Comparison of ENCODE assay signal across 17 cellular contexts in the genomic region with DNA sequence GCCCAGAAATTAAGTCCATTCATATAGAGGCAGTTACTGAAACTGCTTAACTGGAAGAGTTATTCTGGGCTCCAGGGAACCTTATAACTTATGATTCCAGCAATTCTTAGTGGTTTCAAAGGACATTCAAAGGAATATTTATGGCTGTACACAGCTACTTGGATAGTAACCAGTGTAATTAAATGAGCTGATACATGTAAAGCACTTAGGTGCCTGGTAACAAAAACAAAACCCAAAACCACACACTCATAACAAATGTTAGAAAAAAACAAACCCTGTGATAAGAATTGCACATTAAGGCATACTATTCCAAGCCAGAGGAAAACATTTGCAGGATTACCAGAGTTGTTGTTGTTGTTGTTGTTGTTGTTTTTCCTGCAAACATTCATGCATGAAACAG. TPM values are rescaled to one million over a fixed set of nuclear protein-coding genes. Genes with fewer than 3 reads are reported as not detected.
A peak's percentile ranks its signal among the peaks of the same experiment; 100 is the strongest.
DNase-seq lines count a peak whose midpoint lies in the region; ATAC-seq and TF ChIP-seq lines count a peak whose summit lies in the region.
"Had no signal": no experiment of that assay in that cellular context is flagged by ENCODE, and none has a peak within 500 bp of the region (broad histone marks: within the 10 kb centered on the region; RNA-seq: fewer than 3 reads in every experiment).

No MANE protein-coding gene starts in this region.

- ATAC-seq in activated T-cell treated with anti-CD3 and anti-CD28 coated beads, Interleukin-2, amount 50 U/mL, for 72 hours (replicated peaks in 1 of 2): no peak
- ATAC-seq in activated T-cell treated with anti-CD3 and anti-CD28 coated beads, Interleukin-2, amount 50 U/mL, for 4 hours: no peak
- ATAC-seq in HG03025 (IDR thresholded peaks at IDR 0.05; ENCODE audit: low FRiP score, unreplicated experiment): no peak

- no peaks in the 10 kb centered on the region for H3K27me3 Mint-ChIP-seq in activated T-cell treated with anti-CD3 and anti-CD28 coated beads, Interleukin-2, amount 50 U/mL, for 72 hours (ENCODE audit: low read depth)
- no peaks in the 10 kb centered on the region for H3K27me3 Mint-ChIP-seq in activated T-cell treated with anti-CD3 and anti-CD28 coated beads, Interleukin-2, amount 50 U/mL, for 4 hours (ENCODE audit: low read depth)
- H3K27me3 Mint-ChIP-seq in nephron (ENCODE audit: low read depth): no peaks in the 10 kb centered on the region

- TF ChIP-seq CTCF in nephron (IDR thresholded peaks at IDR 0.05; ENCODE audit: unreplicated experiment in 3 of 3): no peak

- H3K27ac Mint-ChIP-seq in activated T-cell treated with anti-CD3 and anti-CD28 coated beads, Interleukin-2, amount 50 U/mL, for 72 hours: peak overlapping the region; percentile 51
- peak overlapping the region in 2 of 3 experiments; percentile 44 to 83 for H3K27ac Mint-ChIP-seq in nephron
- H3K27ac Mint-ChIP-seq: T-helper 1 cell treated with Interleukin-12 subunit alpha and Interleukin-12 subunit beta and Interleukin-4 antibody, amounts not matched to agents 30 μg/mL and 1 μg/mL, for 36 hours had no signal

- peaks cover 6 to 31% of the 10 kb centered on the region in 2 donors for H3K36me3 Mint-ChIP-seq in activated T-cell treated with anti-CD3 and anti-CD28 coated beads, Interleukin-2, amount 50 U/mL, for 72 hours (ENCODE audit: insufficient read depth in 2 of 2)
- H3K36me3 Mint-ChIP-seq in activated T-cell treated with anti-CD3 and anti-CD28 coated beads, Interleukin-2, amount 50 U/mL, for 4 hours (ENCODE audit: insufficient read depth): peaks cover 34% of the 10 kb centered on the region
- peaks cover 4% of the 10 kb centered on the region for H3K36me3 Mint-ChIP-seq in nephron (ENCODE audit: low read depth)

- no peak for DNase-seq in activated T-cell treated with anti-CD3 and anti-CD28 coated beads, Interleukin-2, amount 50 U/mL, for 72 hours
- DNase-seq in activated T-cell treated with anti-CD3 and anti-CD28 coated beads, Interleukin-2, amount 50 U/mL, for 4 hours: no peak
- DNase-seq in H4 (ENCODE audit: low spot score): peak; percentile 57
- peak; percentile 58 for DNase-seq in astrocyte of the hippocampus (ENCODE audit: low read depth, low spot score)
- DNase-seq in NAMALWA (ENCODE audit: low spot score): no peak
- DNase-seq in T-helper 1 cell: no peak
- DNase-seq: activated naive CD4-positive, alpha-beta T cell treated with anti-CD3 and anti-CD28 coated beads, Interleukin-2, amount 50 U/mL, for 16 hours; activated T-cell treated with anti-CD3 and anti-CD28 coated beads, Interleukin-2, amount 50 U/mL, for 1 hour; brain microvascular endothelial cell; C1 segment of cervical spinal cord; foreskin keratinocyte; midbrain; SHP77 treated with DMSO at 0.1 percent for 48 hours; stimulated activated CD4-positive, alpha-beta T cell treated with anti-CD3 and anti-CD28 coated beads, Interleukin-12 subunit alpha, Interleukin-12 subunit beta, amount 100 ng/mL, for 4 hours had no signal

- no peaks in the 10 kb centered on the region for H3K9me3 Mint-ChIP-seq in activated T-cell treated with anti-CD3 and anti-CD28 coated beads, Interleukin-2, amount 50 U/mL, for 72 hours
- no peaks in the 10 kb centered on the region for H3K9me3 Mint-ChIP-seq in activated T-cell treated with anti-CD3 and anti-CD28 coated beads, Interleukin-2, amount 50 U/mL, for 4 hours
- H3K9me3 Mint-ChIP-seq in nephron: no peaks in the 10 kb centered on the region
- H3K9me3 Mint-ChIP-seq: T-helper 1 cell treated with Interleukin-12 subunit alpha and Interleukin-12 subunit beta and Interleukin-4 antibody, amounts not matched to agents 30 μg/mL and 1 μg/mL, for 36 hours had no signal

- H3K4me1 Mint-ChIP-seq in activated T-cell treated with anti-CD3 and anti-CD28 coated beads, Interleukin-2, amount 50 U/mL, for 72 hours (ENCODE audit: low read depth): peaks cover 40% of the 10 kb centered on the region
- peaks cover 69% of the 10 kb centered on the region for H3K4me1 Mint-ChIP-seq in activated T-cell treated with anti-CD3 and anti-CD28 coated beads, Interleukin-2, amount 50 U/mL, for 4 hours (ENCODE audit: low read depth)
- H3K4me1 Mint-ChIP-seq in nephron: peaks cover 50% of the 10 kb centered on the region

- H3K4me3 Mint-ChIP-seq in activated T-cell treated with anti-CD3 and anti-CD28 coated beads, Interleukin-2, amount 50 U/mL, for 72 hours: no peak overlapping the region
- no peak overlapping the region for H3K4me3 Mint-ChIP-seq in activated T-cell treated with anti-CD3 and anti-CD28 coated beads, Interleukin-2, amount 50 U/mL, for 4 hours
- H3K4me3 Mint-ChIP-seq in nephron: no peak overlapping the region
- H3K4me3 Mint-ChIP-seq: T-helper 1 cell treated with Interleukin-12 subunit alpha and Interleukin-12 subunit beta and Interleukin-4 antibody, amounts not matched to agents 30 μg/mL and 1 μg/mL, for 36 hours had no signal

RNA-seq across cellular contexts. Expression of gene STK4, which starts 51.5 kb away (rescaled TPM):
- 100 to 1,000 TPM; 161 to 162 TPM for total RNA-seq in activated T-cell treated with anti-CD3 and anti-CD28 coated beads, Interleukin-2, amount 50 U/mL, for 72 hours
- total RNA-seq in activated T-cell treated with anti-CD3 and anti-CD28 coated beads, Interleukin-2, amount 50 U/mL, for 4 hours: 100 to 1,000 TPM; 134 to 157 (median 149) TPM
- total RNA-seq in H4 (2014; rRNA removed; shearing (Covaris generic)): 12.8 and 14.3 TPM in 2 replicates

RNA-seq across cellular contexts. Expression of gene TOMM34, which starts 57.7 kb away (rescaled TPM):
- total RNA-seq in activated T-cell treated with anti-CD3 and anti-CD28 coated beads, Interleukin-2, amount 50 U/mL, for 72 hours: 10 to 100 TPM; 43.5 to 46.8 TPM
- 10 to 100 TPM; 70.8 to 76.6 (median 71.6) TPM for total RNA-seq in activated T-cell treated with anti-CD3 and anti-CD28 coated beads, Interleukin-2, amount 50 U/mL, for 4 hours
- 39.7 and 41.5 TPM in 2 replicates for total RNA-seq in H4 (2014; rRNA removed; shearing (Covaris generic))

Comparison
In these comparisons a context has a peak if more than half of its experiments do, and no peak if none do; other contexts are left out.
1. DNase-seq: peak in H4 (single experiment) and astrocyte of the hippocampus (single experiment); none in activated T-cell treated with anti-CD3 and anti-CD28 coated beads, Interleukin-2, amount 50 U/mL, for 72 hours (0 of 2), activated T-cell treated with anti-CD3 and anti-CD28 coated beads, Interleukin-2, amount 50 U/mL, for 4 hours (single experiment), NAMALWA (single experiment) and T-helper 1 cell (0 of 5).